1 cellular context compared by ENCODE assay signal in genomic region chr2:101012706-101013181, GRCh38.
TF ChIP-seq lines count a peak whose summit lies in the region.

No MANE protein-coding gene starts in this region.

TF ChIP-seq in HepG2, 621 proteins besides CTCF, POLR2A, EP300 and RAD21 (continues in another document):
- TF ChIP-seq ZNF253 (CRISPR knock-in tag; IDR thresholded peaks at IDR 0.05; ENCODE audit: borderline replicate concordance): no peak
- TF ChIP-seq ZNF468 (CRISPR knock-in tag; IDR thresholded peaks at IDR 0.05): no peak
- peak; percentile 95 for TF ChIP-seq STAG1 (CRISPR knock-in tag; IDR thresholded peaks at IDR 0.05)
- no peak for TF ChIP-seq PHF21A (CRISPR knock-in tag; IDR thresholded peaks at IDR 0.05)
- peak; percentile 64; the same call in 1 of the 2 replicates for TF ChIP-seq ZNF878 (CRISPR knock-in tag; IDR thresholded peaks at IDR 0.05)
- TF ChIP-seq PAF1 (CRISPR knock-in tag; IDR thresholded peaks at IDR 0.05): 0 out of 2 replicates have a peak, but pooled peaks have one; percentile 30
- no peak for TF ChIP-seq DNMT1 (CRISPR knock-in tag; IDR thresholded peaks at IDR 0.05)
- TF ChIP-seq FOXJ3 (CRISPR knock-in tag; IDR thresholded peaks at IDR 0.05; ENCODE audit: borderline replicate concordance): 0 out of 2 replicates have a peak, but pooled peaks have one; percentile 20
- no peak for TF ChIP-seq GATA4 (IDR thresholded peaks at IDR 0.05; ENCODE audit: borderline replicate concordance, low read depth)
- no peak for TF ChIP-seq ZMYM3 (CRISPR knock-in tag; IDR thresholded peaks at IDR 0.05)
- no peak for TF ChIP-seq ZNF672 (CRISPR knock-in tag; IDR thresholded peaks at IDR 0.05)
- peak; percentile 33; the same call in 1 of the 2 replicates for TF ChIP-seq AHDC1 (CRISPR knock-in tag; IDR thresholded peaks at IDR 0.05; ENCODE audit: borderline replicate concordance)
- no peak for TF ChIP-seq ARID2 (CRISPR knock-in tag; IDR thresholded peaks at IDR 0.05; ENCODE audit: borderline replicate concordance)
- no peak for TF ChIP-seq ZBTB42 (CRISPR knock-in tag; IDR thresholded peaks at IDR 0.05)
- TF ChIP-seq BRCA1 (CRISPR knock-in tag; IDR thresholded peaks at IDR 0.05): no peak
- TF ChIP-seq POLR2G (IDR thresholded peaks at IDR 0.05; ENCODE audit: low read depth, low read length): peak; percentile 56; the same call in 1 of the 2 replicates
- peak; percentile 32; the same call in 1 of the 2 replicates for TF ChIP-seq HDAC2 (CRISPR knock-in tag; IDR thresholded peaks at IDR 0.05)
- no peak for TF ChIP-seq THAP9 (CRISPR knock-in tag; IDR thresholded peaks at IDR 0.05; ENCODE audit: borderline replicate concordance)
- no peak for TF ChIP-seq ZFP37 (CRISPR knock-in tag; IDR thresholded peaks at IDR 0.05; ENCODE audit: borderline replicate concordance)
- peak; percentile 51 for TF ChIP-seq XRCC5 (optimal IDR thresholded peaks at IDR 0.05; ENCODE audit: low read length)
- no peak for TF ChIP-seq SRF (IDR thresholded peaks at IDR 0.05; ENCODE audit: low read depth, low read length)
- TF ChIP-seq KLF12 (CRISPR knock-in tag; IDR thresholded peaks at IDR 0.05; ENCODE audit: borderline replicate concordance): no peak
- no peak for TF ChIP-seq KDM6A (CRISPR knock-in tag; IDR thresholded peaks at IDR 0.05; ENCODE audit: low read depth)
- no peak for TF ChIP-seq BCLAF1 (IDR thresholded peaks at IDR 0.05)
- TF ChIP-seq ASH2L (IDR thresholded peaks at IDR 0.05; ENCODE audit: insufficient read length, low read depth, low read length): peak; percentile 50
- no peak for TF ChIP-seq ZNF335 (CRISPR knock-in tag; IDR thresholded peaks at IDR 0.05)
- TF ChIP-seq ZBTB2 (CRISPR knock-in tag; IDR thresholded peaks at IDR 0.05; ENCODE audit: low read depth): peak; percentile 24; the same call in 1 of the 2 replicates
- TF ChIP-seq KLF16 (CRISPR knock-in tag; IDR thresholded peaks at IDR 0.05): no peak
- TF ChIP-seq ZNF720 (CRISPR knock-in tag; IDR thresholded peaks at IDR 0.05): no peak
- TF ChIP-seq ZBTB25 (CRISPR knock-in tag; IDR thresholded peaks at IDR 0.05): 0 out of 2 replicates have a peak, but pooled peaks have one; percentile 23
- TF ChIP-seq NR2C2 (CRISPR knock-in tag; IDR thresholded peaks at IDR 0.05; ENCODE audit: borderline replicate concordance): no peak
- TF ChIP-seq SAP130 (CRISPR knock-in tag; IDR thresholded peaks at IDR 0.05; ENCODE audit: low read depth): 0 out of 2 replicates have a peak, but pooled peaks have one; percentile 16
- no peak for TF ChIP-seq ZFX (CRISPR knock-in tag; IDR thresholded peaks at IDR 0.05; ENCODE audit: low read depth)
- TF ChIP-seq ERF (CRISPR knock-in tag; IDR thresholded peaks at IDR 0.05): peak; percentile 56; the same call in 1 of the 2 replicates
- no peak for TF ChIP-seq TBP (CRISPR knock-in tag; IDR thresholded peaks at IDR 0.05)
- no peak for TF ChIP-seq SYNCRIP (IDR thresholded peaks at IDR 0.05; ENCODE audit: insufficient read depth, low read depth, low read length)
- no peak for TF ChIP-seq ZNF772 (CRISPR knock-in tag; IDR thresholded peaks at IDR 0.05)
- TF ChIP-seq MAFF (IDR thresholded peaks at IDR 0.05; ENCODE audit: low read depth, low read length): no peak
- 0 out of 2 replicates have a peak, but pooled peaks have one; percentile 31 for TF ChIP-seq SMAD3 (CRISPR knock-in tag; IDR thresholded peaks at IDR 0.05)
- TF ChIP-seq ZNF264 (CRISPR knock-in tag; IDR thresholded peaks at IDR 0.05): 0 out of 2 replicates have a peak, but pooled peaks have one; percentile 58
- TF ChIP-seq ATRX (CRISPR knock-in tag; IDR thresholded peaks at IDR 0.05; ENCODE audit: borderline replicate concordance): no peak
- no peak for TF ChIP-seq NCOA1 (CRISPR knock-in tag; IDR thresholded peaks at IDR 0.05)
- no peak for TF ChIP-seq ZNF260 (CRISPR knock-in tag; IDR thresholded peaks at IDR 0.05; ENCODE audit: borderline replicate concordance, low read depth)
- no peak for TF ChIP-seq EZH2 (conservative IDR thresholded peaks at IDR 0.05; ENCODE audit: low read depth, low read length)
- no peak for TF ChIP-seq BCL6 (CRISPR knock-in tag; IDR thresholded peaks at IDR 0.05)
- 0 out of 2 replicates have a peak, but pooled peaks have one; percentile 29 for TF ChIP-seq ZBED4 (CRISPR knock-in tag; IDR thresholded peaks at IDR 0.05; ENCODE audit: borderline replicate concordance)
- TF ChIP-seq KDM4B (CRISPR knock-in tag; IDR thresholded peaks at IDR 0.05): no peak
- TF ChIP-seq ZNF10 (CRISPR knock-in tag; IDR thresholded peaks at IDR 0.05; ENCODE audit: borderline replicate concordance, low read depth): no peak
- no peak for TF ChIP-seq MXD4 (CRISPR knock-in tag; IDR thresholded peaks at IDR 0.05)
- no peak for TF ChIP-seq SMARCE1 (IDR thresholded peaks at IDR 0.05; ENCODE audit: borderline replicate concordance)
- no peak for TF ChIP-seq NR3C1 (CRISPR knock-in tag; IDR thresholded peaks at IDR 0.05)
- no peak for TF ChIP-seq SRY (CRISPR knock-in tag; IDR thresholded peaks at IDR 0.05)
- TF ChIP-seq GTF2F1 (IDR thresholded peaks at IDR 0.05; ENCODE audit: low read length): no peak; the same call in 1 of the 2 replicates
- TF ChIP-seq YEATS2 (CRISPR knock-in tag; IDR thresholded peaks at IDR 0.05; ENCODE audit: borderline replicate concordance): peak; percentile 9; the same call in 1 of the 2 replicates
- no peak for TF ChIP-seq ZNF678 (CRISPR knock-in tag; IDR thresholded peaks at IDR 0.05)
- TF ChIP-seq ZNF501 (CRISPR knock-in tag; IDR thresholded peaks at IDR 0.05): 0 out of 2 replicates have a peak, but pooled peaks have one; percentile 35
